In genomic region chr5:6820851-6821479, GRCh38 we compare ENCODE assay signal across 8 cellular contexts.
DNase-seq lines count a peak whose midpoint lies in the region; ATAC-seq and TF ChIP-seq lines count a peak whose summit lies in the region.

No MANE protein-coding gene starts in this region.

- POLR2A ChIA-PET in RWPE1 (lab: Yijun Ruan, JAX; ENCODE audit: low non-redundant PET), result no interaction called here

- CTCF ChIA-PET in RWPE1 (lab: Yijun Ruan, JAX), result interaction anchor here (0.5 to 1.2 kb wide), 4 partner anchors 43 to 995 kb away, joined by 3 to 4 read pairs (median 3); no protein-coding TSS in a partner anchor

- DNase-seq in RWPE1 (ENCODE audit: low spot score), result peak; percentile 49
- peak; percentile 1 for DNase-seq in amniotic epithelial cell (ENCODE audit: low read depth)
- DNase-seq in left lobe of liver (ENCODE audit: low spot score), result no peak
- DNase-seq in NCI-H187 treated with DMSO at 0.1 percent for 48 hours (lab: John Stamatoyannopoulos, UW), result no peak
- DNase-seq in GF-D8 (lab: John Stamatoyannopoulos, UW), result no peak

- H3K27ac ChIP-seq in C4-2B, result no peak overlapping the region
- no peak overlapping the region for H3K27ac ChIP-seq in RWPE1

- ATAC-seq in GM18867 (IDR thresholded peaks at IDR 0.05; ENCODE audit: unreplicated experiment) (peak; percentile 82), left lobe of liver (peak; percentile 62)

- TF ChIP-seq CTCF in C4-2B (conservative IDR thresholded peaks at IDR 0.05), result peak; percentile 93
- TF ChIP-seq CTCF in LNCAP (IDR thresholded peaks at IDR 0.05), result peak; percentile 86
- peak; percentile 53 for TF ChIP-seq CTCF in RWPE1 (conservative IDR thresholded peaks at IDR 0.05; ENCODE audit: low read depth)

Comparison
In these comparisons a context has a peak if more than half of its experiments do, and no peak if none do; other contexts are left out.
1. DNase-seq: peak in RWPE1 (single experiment) and amniotic epithelial cell (single experiment); none in left lobe of liver (single experiment), NCI-H187 treated with DMSO at 0.1 percent for 48 hours (single experiment) and GF-D8 (single experiment).
2. Peak in every context shown above with its lines, with median percentiles within 50 percentile points of each other: CTCF ChIP-seq.